Comparison of ENCODE assay signal across 10 cellular contexts in the genomic region with DNA sequence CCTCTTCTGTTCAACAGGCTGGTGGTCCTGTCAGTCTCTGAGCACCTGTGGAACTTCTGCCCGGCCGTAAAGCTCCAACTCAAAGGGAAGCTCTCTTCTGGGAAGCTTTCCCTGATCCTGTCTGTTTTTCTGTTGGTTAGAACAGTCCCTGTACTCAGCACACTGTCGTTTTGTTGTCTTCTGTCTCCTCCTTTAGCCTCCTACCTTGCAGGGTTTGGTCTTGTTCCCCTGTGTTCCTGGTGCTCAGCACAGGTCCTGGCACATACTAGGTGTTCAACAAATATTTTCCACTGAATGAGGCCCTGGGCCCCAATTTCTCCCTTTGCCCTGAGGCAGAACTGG. TPM values are rescaled to one million over a fixed set of nuclear protein-coding genes. Genes with fewer than 3 reads are reported as not detected.
DNase-seq lines count a peak whose midpoint lies in the region; ATAC-seq and TF ChIP-seq lines count a peak whose summit lies in the region.
"Had no signal": no experiment of that assay in that cellular context is flagged by ENCODE, and none has a peak within 500 bp of the region (broad histone marks: within the 10 kb centered on the region; RNA-seq: fewer than 3 reads in every experiment).

No MANE protein-coding gene starts in this region.

- H3K36me3 ChIP-seq in HCT116 (ENCODE audit: control insufficient read depth in 1 of 2, insufficient read depth in 2 of 2, low read length in 2 of 2) (no peaks in the 10 kb centered on the region), iPS DF 6.9 (ENCODE audit: control insufficient read depth, insufficient read depth, low read length) (no peaks in the 10 kb centered on the region), rectal smooth muscle tissue (ENCODE audit: control insufficient read depth, insufficient read depth, low read length) (no peaks in the 10 kb centered on the region)

- RAD21 ChIA-PET in HCT116 (lab: Charles Lee; ENCODE audit: low non-redundant PET in 1 of 2, low total read pairs in 2 of 2, uncharacterized antibody in 2 of 2, unreplicated experiment in 2 of 2) = interaction anchor here in 1 of 2 experiments (0.7 kb wide), 1 partner anchor 406 kb away, joined by 3 read pairs; a partner anchor contains a TSS

- H2AFZ ChIP-seq in HCT116 (ENCODE audit: low read depth, low read length, poor library complexity, severe bottlenecking) = peak overlapping the region; percentile 70

- H3K9ac ChIP-seq in HCT116 (ENCODE audit: low read length) = peak overlapping the region; percentile 95
- no peak overlapping the region for H3K9ac ChIP-seq in rectal smooth muscle tissue (ENCODE audit: low read length)

- peaks cover 8% of the 10 kb centered on the region for H3K4me1 Mint-ChIP-seq in activated CD4-positive, alpha-beta memory T cell treated with anti-CD3 and anti-CD28 coated beads, Interleukin-2, amount 10 ng/mL, durations not matched to agents 7 days and 5 days

- H3K4me1 ChIP-seq in HCT116 (ENCODE audit: control insufficient read depth in 1 of 2, insufficient read depth in 2 of 2, low read length in 2 of 2) (peaks cover 7 to 26% of the 10 kb centered on the region in 2 experiments; a peak in 3 of 4 replicates), iPS DF 6.9 (ENCODE audit: control insufficient read depth, insufficient read depth, low read length) (peaks cover 2% of the 10 kb centered on the region), rectal smooth muscle tissue (ENCODE audit: control insufficient read depth, insufficient read depth, low read length) (no peaks in the 10 kb centered on the region)

- ATAC-seq in HCT116 (peak; percentile 20), HG02840 (IDR thresholded peaks at IDR 0.05; ENCODE audit: low FRiP score, unreplicated experiment) (no peak)

- POLR2A ChIA-PET in HCT116 (lab: Charles Lee) (interaction anchor here (0.8 to 1.2 kb wide), 5 partner anchors 31 to 60 kb away, joined by 3 to 6 read pairs (median 4); a partner anchor contains a TSS), HEK293T (lab: Yijun Ruan, JAX) (interaction anchor here (1.1 kb wide), 1 partner anchor 14 kb away, joined by 3 read pairs; no protein-coding TSS in a partner anchor)
- POLR2A ChIA-PET in activated CD4-positive, alpha-beta memory T cell treated with anti-CD3 and anti-CD28 coated beads, Interleukin-2, amount 10 ng/mL, durations not matched to agents 7 days and 5 days (lab: Charles Lee) = interaction anchor here (1.0 kb wide), 1 partner anchor 13 kb away, joined by 3 read pairs; no protein-coding TSS in a partner anchor

- no peaks in the 10 kb centered on the region for H4K20me1 ChIP-seq in HCT116 (ENCODE audit: insufficient read depth)

- peak overlapping the region; percentile 87 to 96 for H3K4me3 ChIP-seq in HCT116 (replicated peaks in 1 of 2; ENCODE audit: low read depth in 1 of 2, low read length in 2 of 2)
- peak overlapping the region; percentile 97; the same call in 1 of the 2 replicates for H3K4me3 ChIP-seq in iPS DF 6.9 (ENCODE audit: low read length)
- peak overlapping the region; percentile 40 for H3K4me3 ChIP-seq in rectal smooth muscle tissue (ENCODE audit: low read length)

- TF ChIP-seq CTCF in HCT116 (IDR thresholded peaks at IDR 0.05 in 2 of 3, conservative IDR thresholded peaks at IDR 0.05 in 1 of 3; ENCODE audit: borderline replicate concordance in 1 of 3, insufficient read depth in 1 of 3, low read depth in 2 of 3, low read length in 2 of 3) = no peak

- TF ChIP-seq RAD21 in HCT116 (IDR thresholded peaks at IDR 0.05; ENCODE audit: low read depth) = no peak

- BruUV-seq in HCT116 (replicated peaks; lab: Mats Ljungman, UMichigan) = no TSS peak

- no peaks in the 10 kb centered on the region for H3K9me3 ChIP-seq in HCT116 (ENCODE audit: control insufficient read depth in 1 of 2, insufficient read depth in 1 of 2, low read depth in 1 of 2, low read length in 2 of 2)
- H3K9me3 ChIP-seq in iPS DF 6.9 (ENCODE audit: control insufficient read depth, insufficient read depth, low read length) = no peaks in the 10 kb centered on the region

- no peaks in the 10 kb centered on the region for H3K9me2 ChIP-seq in HCT116 (ENCODE audit: insufficient read depth)

- DNase-seq in HCT116 (ENCODE audit: low read depth, low spot score) (no peak), iPS DF 6.9 (ENCODE audit: low read depth, low spot score) (no peak), HEK293T (ENCODE audit: extremely low spot score) (no peak), foreskin melanocyte (no peak), NCI-H2081 (lab: John Stamatoyannopoulos, UW) (no peak)
- DNase-seq in activated CD4-positive, alpha-beta memory T cell treated with anti-CD3 and anti-CD28 coated beads, Interleukin-2, amount 10 ng/mL, durations not matched to agents 7 days and 5 days = no peak

- H3K4me2 ChIP-seq in HCT116 (ENCODE audit: low read length) = peak overlapping the region; percentile 97

- H3K79me2 ChIP-seq in HCT116 (ENCODE audit: insufficient read depth, low read length) = peaks cover 30% of the 10 kb centered on the region

- intact Hi-C loops in HCT116 (cut with micrococcal nuclease) = loop anchor here (2.0 kb wide), 1 partner anchor 30 kb away; no protein-coding TSS in a partner anchor

- H3K27ac Mint-ChIP-seq in activated CD4-positive, alpha-beta memory T cell treated with anti-CD3 and anti-CD28 coated beads, Interleukin-2, amount 10 ng/mL, durations not matched to agents 7 days and 5 days = no peak overlapping the region

- peaks cover 50% of the 10 kb centered on the region for H3K27me3 Mint-ChIP-seq in activated CD4-positive, alpha-beta memory T cell treated with anti-CD3 and anti-CD28 coated beads, Interleukin-2, amount 10 ng/mL, durations not matched to agents 7 days and 5 days

- CTCF ChIA-PET in HCT116 (lab: Charles Lee) = interaction anchor here (0.8 to 1.2 kb wide), 2 partner anchors 33 to 37 kb away, joined by 3 to 4 read pairs; a partner anchor contains a TSS
- CTCF ChIA-PET in activated CD4-positive, alpha-beta memory T cell treated with anti-CD3 and anti-CD28 coated beads, Interleukin-2, amount 10 ng/mL, durations not matched to agents 7 days and 5 days (lab: Charles Lee) = interaction anchor here (0.6 kb wide), 1 partner anchor 92 kb away, joined by 3 read pairs; no protein-coding TSS in a partner anchor
- CTCF ChIA-PET in HEK293T (lab: Yijun Ruan, JAX) = interaction anchor here (0.6 kb wide), 1 partner anchor 251 kb away, joined by 3 read pairs; no protein-coding TSS in a partner anchor

- peak overlapping the region; percentile 55 for H3K4me3 Mint-ChIP-seq in activated CD4-positive, alpha-beta memory T cell treated with anti-CD3 and anti-CD28 coated beads, Interleukin-2, amount 10 ng/mL, durations not matched to agents 7 days and 5 days

- peaks cover 4% of the 10 kb centered on the region for H3K9me3 Mint-ChIP-seq in activated CD4-positive, alpha-beta memory T cell treated with anti-CD3 and anti-CD28 coated beads, Interleukin-2, amount 10 ng/mL, durations not matched to agents 7 days and 5 days

- WGBS in iPS DF 6.9 (ENCODE audit: insufficient coverage, insufficient read length) = no CpG with 5 or more reads among the region's 3 CpGs

- H3K27me3 ChIP-seq in HCT116 (ENCODE audit: insufficient read depth, low read length) (no peaks in the 10 kb centered on the region), iPS DF 6.9 (ENCODE audit: control insufficient read depth, insufficient read depth, low read length) (0 out of 2 replicates have a peak, but pooled peaks cover 1% of the 10 kb centered on the region), rectal smooth muscle tissue (ENCODE audit: control insufficient read depth, insufficient read depth, low read length) (peaks cover 5% of the 10 kb centered on the region)

- no peaks in the 10 kb centered on the region for H3K36me3 Mint-ChIP-seq in activated CD4-positive, alpha-beta memory T cell treated with anti-CD3 and anti-CD28 coated beads, Interleukin-2, amount 10 ng/mL, durations not matched to agents 7 days and 5 days (ENCODE audit: low read depth)

- TF ChIP-seq POLR2A in HCT116 (IDR thresholded peaks at IDR 0.05; ENCODE audit: borderline replicate concordance, extremely low read depth, insufficient read depth, insufficient read length) = no peak

- H3K27ac ChIP-seq in HCT116 (ENCODE audit: low read depth, low read length) (peak overlapping the region; percentile 87), iPS DF 6.9 (ENCODE audit: low read length) (no peak overlapping the region), rectal smooth muscle tissue (ENCODE audit: low read depth, low read length) (no peak overlapping the region)

TF ChIP-seq in HCT116, 20 proteins besides CTCF, POLR2A, EP300 and RAD21 (continues in another document):
- no peak for TF ChIP-seq ZFX (IDR thresholded peaks at IDR 0.05)

TF ChIP-seq in HEK293T, 16 proteins besides CTCF, POLR2A, EP300 and RAD21:
- no peak for TF ChIP-seq ZNF384 (IDR thresholded peaks at IDR 0.05)
- TF ChIP-seq, protein P1, sequence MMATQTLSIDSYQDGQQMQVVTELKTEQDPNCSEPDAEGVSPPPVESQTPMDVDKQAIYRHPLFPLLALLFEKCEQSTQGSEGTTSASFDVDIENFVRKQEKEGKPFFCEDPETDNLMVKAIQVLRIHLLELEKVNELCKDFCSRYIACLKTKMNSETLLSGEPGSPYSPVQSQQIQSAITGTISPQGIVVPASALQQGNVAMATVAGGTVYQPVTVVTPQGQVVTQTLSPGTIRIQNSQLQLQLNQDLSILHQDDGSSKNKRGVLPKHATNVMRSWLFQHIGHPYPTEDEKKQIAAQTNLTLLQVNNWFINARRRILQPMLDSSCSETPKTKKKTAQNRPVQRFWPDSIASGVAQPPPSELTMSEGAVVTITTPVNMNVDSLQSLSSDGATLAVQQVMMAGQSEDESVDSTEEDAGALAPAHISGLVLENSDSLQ (IDR thresholded peaks at IDR 0.05) = no peak
- TF ChIP-seq SUZ12 (IDR thresholded peaks at IDR 0.05) = no peak
- TF ChIP-seq ELF4 (IDR thresholded peaks at IDR 0.05) = no peak

RNA-seq across cellular contexts. Expression of a gene that starts 0.3 kb away (rescaled TPM):
- 23.0 TPM for total RNA-seq in HCT116 (2021; ENCODE audit: unreplicated experiment)
- 27.4 and 29.6 TPM in 2 replicates for polyA plus RNA-seq in HCT116 (2012)
- under 1 TPM in 1 of 2 experiments, not detected in 1; 0.13 TPM for total RNA-seq in activated CD4-positive, alpha-beta memory T cell treated with anti-CD3 and anti-CD28 coated beads, Interleukin-2, amount 10 ng/mL, durations not matched to agents 7 days and 5 days
- total RNA-seq: posterior vena cava had no signal

RNA-seq across cellular contexts. Expression of a gene that starts 32.9 kb away (rescaled TPM):
- 76.9 TPM for total RNA-seq in HCT116 (2021; ENCODE audit: unreplicated experiment)
- 25.0 and 39.1 TPM in 2 replicates for polyA plus RNA-seq in HCT116 (2012)
- total RNA-seq in activated CD4-positive, alpha-beta memory T cell treated with anti-CD3 and anti-CD28 coated beads, Interleukin-2, amount 10 ng/mL, durations not matched to agents 7 days and 5 days = not detected

RNA-seq across cellular contexts. Expression of a gene that starts 39.1 kb away (rescaled TPM):
- total RNA-seq in HCT116 (2021; ENCODE audit: unreplicated experiment) = 119 TPM
- 105 and 121 TPM in 2 replicates for polyA plus RNA-seq in HCT116 (2012)
- 10 to 100 TPM; 55.5 to 56.1 TPM for total RNA-seq in activated CD4-positive, alpha-beta memory T cell treated with anti-CD3 and anti-CD28 coated beads, Interleukin-2, amount 10 ng/mL, durations not matched to agents 7 days and 5 days

RNA-seq across cellular contexts. Expression of a gene that starts 46.8 kb away (rescaled TPM):
- total RNA-seq in HCT116 (2021; ENCODE audit: unreplicated experiment) = not detected
- 0.11 TPM in 1 of 2 replicates, not detected in the other for polyA plus RNA-seq in HCT116 (2012)
- not detected for total RNA-seq in activated CD4-positive, alpha-beta memory T cell treated with anti-CD3 and anti-CD28 coated beads, Interleukin-2, amount 10 ng/mL, durations not matched to agents 7 days and 5 days
- total RNA-seq: esophagus mucosa, posterior vena cava had no signal

RNA-seq across cellular contexts. Expression of a gene that starts 52.1 kb away (rescaled TPM):
- total RNA-seq in HCT116 (2021; ENCODE audit: unreplicated experiment) = 5.7 TPM
- polyA plus RNA-seq in HCT116 (2012) = 5.8 and 6.0 TPM in 2 replicates
- not detected for total RNA-seq in activated CD4-positive, alpha-beta memory T cell treated with anti-CD3 and anti-CD28 coated beads, Interleukin-2, amount 10 ng/mL, durations not matched to agents 7 days and 5 days

Comparison
In these comparisons a context has a peak if more than half of its experiments do, and no peak if none do; other contexts are left out.
1. H3K4me3 ChIP-seq: peak in every context shown above with its lines; median percentile 97 in iPS DF 6.9; 92 in HCT116; 40 in rectal smooth muscle tissue.
2. RNA of a gene that starts 0.3 kb away (total RNA-seq): 23.0 TPM in HCT116 (single experiment); 0.13 TPM in activated CD4-positive, alpha-beta memory T cell treated with anti-CD3 and anti-CD28 coated beads, Interleukin-2, amount 10 ng/mL, durations not matched to agents 7 days and 5 days; every median in the first group is over 10 times any median in the second.
3. RNA of a gene that starts 32.9 kb away (total RNA-seq): 76.9 TPM in HCT116 (single experiment); not detected in activated CD4-positive, alpha-beta memory T cell treated with anti-CD3 and anti-CD28 coated beads, Interleukin-2, amount 10 ng/mL, durations not matched to agents 7 days and 5 days; every median in the first group is over 10 times any median in the second.